Comparison of ENCODE assay signal across 8 cellular contexts in genomic region chr15:40340038-40340739, GRCh38. TPM values are rescaled to one million over a fixed set of nuclear protein-coding genes. Genes with fewer than 3 reads are reported as not detected.
A peak's percentile ranks its signal among the peaks of the same experiment; 100 is the strongest.
DNase-seq lines count a peak whose midpoint lies in the region; ATAC-seq and TF ChIP-seq lines count a peak whose summit lies in the region.

No MANE protein-coding gene starts in this region.

- TF ChIP-seq CTCF in breast epithelium (IDR thresholded peaks at IDR 0.05) (no peak), left lung (IDR thresholded peaks at IDR 0.05) (no peak), tibial nerve (IDR thresholded peaks at IDR 0.05) (no peak)

- peak; percentile 49 for ATAC-seq in left lung
- ATAC-seq in HG03521 (IDR thresholded peaks at IDR 0.05; ENCODE audit: unreplicated experiment): no peak

- H3K4me1 ChIP-seq in breast epithelium (peaks cover 32 to 59% of the 10 kb centered on the region in 2 donors), left lung (peaks cover 32 to 76% of the 10 kb centered on the region in 2 donors), tibial nerve (peaks cover 0 to 100% (median 57%) of the 10 kb centered on the region in 4 donors)

- TF ChIP-seq POLR2A in breast epithelium (IDR thresholded peaks at IDR 0.05) (no peak), tibial nerve (IDR thresholded peaks at IDR 0.05) (no peak)

- WGBS in tibial nerve, 2 donors: 6 to 17% methylated on average over 7 to 14 of the region's 14 CpGs

- H3K27ac ChIP-seq in breast epithelium: peak overlapping the region; percentile 96 to 97
- H3K27ac ChIP-seq in left lung: peak overlapping the region; percentile 89 to 96
- peak overlapping the region; percentile 85 to 98 (median 92) for H3K27ac ChIP-seq in tibial nerve

- DNase-seq in DMS 273 (lab: John Stamatoyannopoulos, UW; ENCODE audit: unreplicated experiment) (peak; percentile 68), DMS 273 treated with DMSO at 0.1 percent for 48 hours (lab: John Stamatoyannopoulos, UW) (no peak), breast epithelium (ENCODE audit: low spot score in 2 of 2) (no peak), left lung (peak in 1 of 2 donors; percentile 61), tibial nerve (ENCODE audit: low spot score in 2 of 2) (peak in 1 of 2 donors; percentile 47), NCI-H2029 (lab: John Stamatoyannopoulos, UW) (no peak), RKO (ENCODE audit: low spot score) (no peak)

- H3K9me3 ChIP-seq in breast epithelium: no peaks in the 10 kb centered on the region
- no peaks in the 10 kb centered on the region for H3K9me3 ChIP-seq in left lung
- no peaks in the 10 kb centered on the region for H3K9me3 ChIP-seq in tibial nerve

- TF ChIP-seq EP300 in tibial nerve (IDR thresholded peaks at IDR 0.05): no peak

- peak overlapping the region; percentile 36 to 67 (median 44) for H3K4me3 ChIP-seq in breast epithelium
- H3K4me3 ChIP-seq in left lung: peak overlapping the region; percentile 36 to 51
- H3K4me3 ChIP-seq in tibial nerve: peak overlapping the region; percentile 25 to 55 (median 40)

- intact Hi-C loops in breast epithelium (cut with DNase I; ENCODE audit: low total_unique reads) (no loop called here), left lung (cut with DNase I) (no loop called here)

- H3K27me3 ChIP-seq in breast epithelium (no peaks in the 10 kb centered on the region), left lung (no peaks in the 10 kb centered on the region), tibial nerve (no peaks in the 10 kb centered on the region)

- H3K36me3 ChIP-seq in breast epithelium (no peaks in the 10 kb centered on the region), left lung (peaks cover 0 to 7% of the 10 kb centered on the region in 2 donors), tibial nerve (peaks cover 0 to 20% (median 0%) of the 10 kb centered on the region in 3 donors)

RNA-seq across cellular contexts. Expression of gene CCDC9B, which starts 0.6 kb away (rescaled TPM):
- 10 to 100 TPM in 1 of 3 donors, 1 to 10 TPM in 2; 4.0 to 14.1 (median 9.4) TPM for total RNA-seq in breast epithelium
- total RNA-seq in left lung: 10 to 100 TPM; 31.7 to 65.4 TPM
- total RNA-seq in tibial nerve: 10 to 100 TPM; 19.3 to 22.8 (median 21.2) TPM

RNA-seq across cellular contexts. Expression of gene PHGR1, which starts 10.6 kb away (rescaled TPM):
- total RNA-seq in breast epithelium (1 to 10 TPM in 2 of 3 donors, not detected in 1; 7.0 to 8.5 TPM), left lung (not detected), tibial nerve (not detected)

RNA-seq across cellular contexts. Expression of gene INAFM2, which starts 16.7 kb away (rescaled TPM):
- 10 to 100 TPM in 2 of 3 donors, 1 to 10 TPM in 1; 5.1 to 17.3 (median 12.5) TPM for total RNA-seq in breast epithelium
- 10 to 100 TPM; 27.1 to 37.1 TPM for total RNA-seq in left lung
- total RNA-seq in tibial nerve: 10 to 100 TPM; 13.8 to 25.9 (median 20.5) TPM

RNA-seq across cellular contexts. Expression of gene DISP2, which starts 17.8 kb away (rescaled TPM):
- under 1 TPM; under 0.01 to 0.88 (median under 0.01) TPM for total RNA-seq in breast epithelium
- total RNA-seq in left lung: 1 to 10 TPM in 1 of 2 donors, under 1 TPM in 1; 0.65 to 2.5 TPM
- under 1 TPM; under 0.01 to 0.22 (median 0.10) TPM for total RNA-seq in tibial nerve

RNA-seq across cellular contexts. Expression of gene PLCB2, which starts 32.5 kb away (rescaled TPM):
- total RNA-seq in breast epithelium (10 to 100 TPM in 2 of 3 donors, 1 to 10 TPM in 1; 4.3 to 17.9 (median 13.6) TPM), left lung (10 to 100 TPM; 30.8 to 86.4 TPM), tibial nerve (10 to 100 TPM; 14.9 to 42.3 (median 17.0) TPM)
